8 cellular contexts compared by ENCODE assay signal in genomic region chrX:12497832-12498591, GRCh38.
DNase-seq lines count a peak whose midpoint lies in the region; ATAC-seq and TF ChIP-seq lines count a peak whose summit lies in the region.

No MANE protein-coding gene starts in this region.

- DNase-seq in DMS53 (lab: John Stamatoyannopoulos, UW) (peak; percentile 24), DMS53 treated with DMSO at 0.1 percent for 48 hours (lab: John Stamatoyannopoulos, UW; ENCODE audit: unreplicated experiment) (no peak), medulla oblongata (ENCODE audit: extremely low spot score) (peak; percentile 2), T-helper 1 cell (no peak)

- H3K4me2 ChIP-seq in OCI-LY1 (ENCODE audit: low read length) = no peak overlapping the region

- H3K9me3 ChIP-seq in OCI-LY1 (ENCODE audit: low read length) = no peaks in the 10 kb centered on the region

- H3K4me1 ChIP-seq in OCI-LY1 (ENCODE audit: insufficient read depth, low read length, severe bottlenecking) = no peaks in the 10 kb centered on the region

- H4K20me1 ChIP-seq in OCI-LY1 (ENCODE audit: insufficient read depth, low read length) = no peaks in the 10 kb centered on the region

- H3K27me3 ChIP-seq in OCI-LY1 (ENCODE audit: insufficient read depth, low read length) = no peaks in the 10 kb centered on the region

- no peaks in the 10 kb centered on the region for H3K79me2 ChIP-seq in OCI-LY1 (ENCODE audit: insufficient read depth, low read length)

- no peak overlapping the region for H3K27ac ChIP-seq in OCI-LY1 (ENCODE audit: low read depth, low read length, poor library complexity, severe bottlenecking)

- no peaks in the 10 kb centered on the region for H3F3A ChIP-seq in OCI-LY1 (ENCODE audit: insufficient read depth, low read length)

- no peak overlapping the region for H3K9ac ChIP-seq in OCI-LY1 (ENCODE audit: low read length)

- no peaks in the 10 kb centered on the region for H3K36me3 ChIP-seq in OCI-LY1 (ENCODE audit: insufficient read depth, low read length)

- no peaks in the 10 kb centered on the region for H3K9me2 ChIP-seq in OCI-LY1 (ENCODE audit: low read depth, low read length)

- peak; percentile 53 for ATAC-seq in GM21619 (IDR thresholded peaks at IDR 0.05; ENCODE audit: unreplicated experiment)
- ATAC-seq in HG03045 (IDR thresholded peaks at IDR 0.05; ENCODE audit: unreplicated experiment) = no peak
- no peak for ATAC-seq in GM18873 (IDR thresholded peaks at IDR 0.05; ENCODE audit: low FRiP score, unreplicated experiment)

- H2AFZ ChIP-seq in OCI-LY1 (ENCODE audit: low read length) = no peak overlapping the region

- no peak overlapping the region for H3K4me3 ChIP-seq in OCI-LY1 (ENCODE audit: low read depth, low read length, poor library complexity, severe bottlenecking)

- TF ChIP-seq CTCF in OCI-LY1 (IDR thresholded peaks at IDR 0.05; ENCODE audit: low read length) = peak; percentile 56

Comparison
In these comparisons a context has a peak if more than half of its experiments do, and no peak if none do; other contexts are left out.
1. DNase-seq: peak in DMS53 (single experiment) and medulla oblongata (single experiment); none in DMS53 treated with DMSO at 0.1 percent for 48 hours (single experiment) and T-helper 1 cell (0 of 5).